ENCODE assay signal across 25 cellular contexts in genomic region chr11:61621917-61622585, GRCh38. TPM values are rescaled to one million over a fixed set of nuclear protein-coding genes. Genes with fewer than 3 reads are reported as not detected.
"Had no signal": no experiment of that assay in that cellular context is flagged by ENCODE, and none has a peak within 500 bp of the region (broad histone marks: within the 10 kb centered on the region; RNA-seq: fewer than 3 reads in every experiment).

No MANE protein-coding gene starts in this region.

- H3K4me3 ChIP-seq: ascending aorta, coronary artery, dorsolateral prefrontal cortex, gastrocnemius medialis, hepatocyte, tibial nerve had no signal

- H3K4me1 ChIP-seq: ascending aorta, tibial nerve had no signal

- H3K27ac ChIP-seq: ascending aorta, brain microvascular endothelial cell, coronary artery, dorsolateral prefrontal cortex, gastrocnemius medialis, hepatocyte, tibial nerve had no signal

- DNase-seq: activated CD4-positive, alpha-beta T cell treated with anti-CD3 and anti-CD28 coated beads for 48 hours; activated CD4-positive, alpha-beta T cell treated with anti-CD3 and anti-CD28 coated beads, Interleukin-2, amount 50 U/mL, for 48 hours; activated CD8-positive, alpha-beta memory T cell treated with anti-CD3 and anti-CD28 coated beads for 24 hours; activated effector memory CD4-positive, alpha-beta T cell treated with anti-CD3 and anti-CD28 coated beads, Interleukin-2, amount 50 U/mL, for 16 hours; activated naive CD4-positive, alpha-beta T cell treated with anti-CD3 and anti-CD28 coated beads, Interleukin-2, amount 10 ng/mL, durations not matched to agents 7 days and 5 days; activated naive CD8-positive, alpha-beta T cell treated with anti-CD3 and anti-CD28 coated beads, Interleukin-2, amount 10 ng/mL, durations not matched to agents 7 days and 5 days; brain microvascular endothelial cell; dorsolateral prefrontal cortex; effector memory CD4-positive, alpha-beta T cell; erythroblast; gastrocnemius medialis; midbrain; naive thymus-derived CD4-positive, alpha-beta T cell; occipital lobe; right cardiac atrium; stimulated activated CD4-positive, alpha-beta T cell treated with anti-CD3 and anti-CD28 coated beads, Interleukin-15, amount 100 ng/mL, for 24 hours; stimulated activated CD4-positive, alpha-beta T cell treated with anti-CD3 and anti-CD28 coated beads, Interleukin-2, amount 100 ng/mL, for 24 hours; stimulated activated naive CD4-positive, alpha-beta T cell treated with Interleukin-2 at 50 U/mL for 16 hours; T-helper 1 cell had no signal

- ATAC-seq: gastrocnemius medialis; naive thymus-derived CD4-positive, alpha-beta T cell; right cardiac atrium had no signal

- H3K36me3 Mint-ChIP-seq: activated naive CD4-positive, alpha-beta T cell treated with anti-CD3 and anti-CD28 coated beads, Interleukin-2, amount 10 ng/mL, durations not matched to agents 7 days and 5 days; activated naive CD8-positive, alpha-beta T cell treated with anti-CD3 and anti-CD28 coated beads, Interleukin-2, amount 10 ng/mL, durations not matched to agents 7 days and 5 days; naive thymus-derived CD4-positive, alpha-beta T cell had no signal

- H3K4me1 Mint-ChIP-seq: activated naive CD4-positive, alpha-beta T cell treated with anti-CD3 and anti-CD28 coated beads, Interleukin-2, amount 10 ng/mL, durations not matched to agents 7 days and 5 days; activated naive CD8-positive, alpha-beta T cell treated with anti-CD3 and anti-CD28 coated beads, Interleukin-2, amount 10 ng/mL, durations not matched to agents 7 days and 5 days; naive thymus-derived CD4-positive, alpha-beta T cell had no signal

- H3K9me3 Mint-ChIP-seq: activated naive CD4-positive, alpha-beta T cell treated with anti-CD3 and anti-CD28 coated beads, Interleukin-2, amount 10 ng/mL, durations not matched to agents 7 days and 5 days; activated naive CD8-positive, alpha-beta T cell treated with anti-CD3 and anti-CD28 coated beads, Interleukin-2, amount 10 ng/mL, durations not matched to agents 7 days and 5 days; neural crest cell; T-helper 2 cell treated with Interferon-gamma antibody and Interleukin-4, amounts not matched to agents 5 μg/mL and 100 μg/mL, for 36 hours had no signal

- H3K9me3 ChIP-seq: ascending aorta, gastrocnemius medialis, tibial nerve had no signal

- H3K27ac Mint-ChIP-seq: activated naive CD4-positive, alpha-beta T cell treated with anti-CD3 and anti-CD28 coated beads, Interleukin-2, amount 10 ng/mL, durations not matched to agents 7 days and 5 days; activated naive CD8-positive, alpha-beta T cell treated with anti-CD3 and anti-CD28 coated beads, Interleukin-2, amount 10 ng/mL, durations not matched to agents 7 days and 5 days; naive thymus-derived CD4-positive, alpha-beta T cell; T-helper 2 cell treated with Interferon-gamma antibody and Interleukin-4, amounts not matched to agents 5 μg/mL and 100 μg/mL, for 36 hours had no signal

- H3K36me3 ChIP-seq: ascending aorta, brain microvascular endothelial cell, gastrocnemius medialis, tibial nerve had no signal

- H3K27me3 ChIP-seq: ascending aorta, brain microvascular endothelial cell, gastrocnemius medialis, hepatocyte had no signal

- H3K4me3 Mint-ChIP-seq: activated naive CD4-positive, alpha-beta T cell treated with anti-CD3 and anti-CD28 coated beads, Interleukin-2, amount 10 ng/mL, durations not matched to agents 7 days and 5 days; activated naive CD8-positive, alpha-beta T cell treated with anti-CD3 and anti-CD28 coated beads, Interleukin-2, amount 10 ng/mL, durations not matched to agents 7 days and 5 days; naive thymus-derived CD4-positive, alpha-beta T cell; neural crest cell; T-helper 2 cell treated with Interferon-gamma antibody and Interleukin-4, amounts not matched to agents 5 μg/mL and 100 μg/mL, for 36 hours had no signal

RNA-seq across cellular contexts. Expression of gene SYT7, which starts 41.2 kb away (rescaled TPM):
- total RNA-seq: activated naive CD8-positive, alpha-beta T cell treated with anti-CD3 and anti-CD28 coated beads, Interleukin-2, amount 10 ng/mL, durations not matched to agents 7 days and 5 days had no signal
- polyA plus RNA-seq: naive thymus-derived CD4-positive, alpha-beta T cell had no signal
